In the genomic region with DNA sequence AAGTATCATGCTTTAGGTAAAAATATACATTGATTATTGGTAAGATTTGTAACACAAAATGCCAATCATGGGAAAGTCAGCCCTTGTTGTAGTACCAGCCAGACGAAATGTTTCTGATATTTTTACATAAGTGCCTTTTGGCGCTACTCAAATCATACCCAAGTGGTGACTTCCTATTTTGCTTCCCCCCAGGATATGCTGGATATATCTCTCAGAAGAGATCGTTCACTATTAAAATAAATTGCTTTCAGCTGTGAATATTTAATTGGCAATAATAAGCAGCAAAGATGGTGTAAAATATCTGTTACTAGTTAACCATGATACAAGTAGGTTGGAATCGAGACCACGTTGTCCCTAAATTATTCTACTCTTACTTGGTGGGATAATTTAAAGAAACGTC, we compare ENCODE assay signal across 25 cellular contexts.
"Had no signal": no experiment of that assay in that cellular context is flagged by ENCODE, and none has a peak within 500 bp of the region (broad histone marks: within the 10 kb centered on the region; RNA-seq: fewer than 3 reads in every experiment).

No MANE protein-coding gene starts in this region.

- ATAC-seq: effector memory CD8-positive, alpha-beta T cell; esophagus mucosa; foreskin keratinocyte; gastrocnemius medialis; gastroesophageal sphincter; heart left ventricle; heart right ventricle had no signal

- DNase-seq: colonic mucosa; cortex of kidney; dermis blood vessel endothelial cell; dorsolateral prefrontal cortex; effector CD4-positive, alpha-beta T cell; effector CD8-positive, alpha-beta T cell; effector memory CD4-positive, alpha-beta T cell; effector memory CD8-positive, alpha-beta T cell; endodermal cell; erythroblast; esophagus squamous epithelium; foreskin fibroblast; foreskin keratinocyte; foreskin melanocyte; gastrocnemius medialis; glutamatergic neuron; head of caudate nucleus; heart left ventricle; heart right ventricle had no signal

- H3K4me3 ChIP-seq: colonic mucosa, coronary artery, dorsolateral prefrontal cortex, esophagus muscularis mucosa, esophagus squamous epithelium, gastrocnemius medialis, gastroesophageal sphincter, heart left ventricle, heart right ventricle, hepatocyte had no signal

- H3K79me2 ChIP-seq: hepatocyte had no signal

- H3K36me3 ChIP-seq: colonic mucosa, esophagus muscularis mucosa, esophagus squamous epithelium, gastrocnemius medialis, gastroesophageal sphincter, heart left ventricle, heart right ventricle had no signal

- H2AFZ ChIP-seq: hepatocyte had no signal

- H3K9me3 ChIP-seq: colonic mucosa, esophagus muscularis mucosa, esophagus squamous epithelium, gastrocnemius medialis, gastroesophageal sphincter had no signal

- H3K4me2 ChIP-seq: hepatocyte had no signal

- H3K27me3 ChIP-seq: colonic mucosa, dorsolateral prefrontal cortex, esophagus muscularis mucosa, esophagus squamous epithelium, foreskin keratinocyte, gastrocnemius medialis, gastroesophageal sphincter, heart left ventricle, heart right ventricle, hepatocyte had no signal

- H3K27ac ChIP-seq: colonic mucosa, coronary artery, dorsolateral prefrontal cortex, epithelial cell of prostate, esophagus muscularis mucosa, esophagus squamous epithelium, foreskin keratinocyte, gastrocnemius medialis, gastroesophageal sphincter, heart left ventricle, heart right ventricle, hepatocyte had no signal
